ENCODE assay signal across 20 cellular contexts in genomic region chr20:34992751-34993417, GRCh38. TPM values are rescaled to one million over a fixed set of nuclear protein-coding genes. Genes with fewer than 3 reads are reported as not detected.
DNase-seq lines count a peak whose midpoint lies in the region; ATAC-seq, FAIRE-seq and TF ChIP-seq lines count a peak whose summit lies in the region.
"Had no signal": no experiment of that assay in that cellular context is flagged by ENCODE, and none has a peak within 500 bp of the region (broad histone marks: within the 10 kb centered on the region; RNA-seq: fewer than 3 reads in every experiment).

No MANE protein-coding gene starts in this region.

- CTCF ChIA-PET in HepG2 (lab: Yijun Ruan, JAX; ENCODE audit: low intra/inter-chr PET ratio, low total read pairs), result no interaction called here

- FAIRE-seq in HepG2 (lab: Jason Lieb, UNC) (no peak), kidney (lab: Jason Lieb, UNC) (no peak)
- FAIRE-seq: GM12878, GM19239 had no signal

- in situ Hi-C loops in HepG2 (cut with HindIII; ENCODE audit: extremely low pct_ligation_motif_present, low pct_unique_long_range_greater_than_20kb) (no loop called here), gastrocnemius medialis (cut with MboI; ENCODE audit: low sequenced_read_pairs in 4 of 4) (no loop called here)

- POLR2A ChIA-PET in HepG2 (lab: Yijun Ruan, JAX), result no interaction called here

- H3K4me3 ChIP-seq in HepG2 (replicated peaks in 1 of 3; ENCODE audit: insufficient read depth in 1 of 3, low read depth in 2 of 3, low read length in 3 of 3) (no peak overlapping the region), right lobe of liver (no peak overlapping the region), left ventricle myocardium inferior (no peak overlapping the region), kidney (ENCODE audit: low read length in 2 of 2) (no peak overlapping the region), gastrocnemius medialis (no peak overlapping the region)
- H3K4me3 ChIP-seq: BLaER1 treated with 17β-estradiol and CSF1 and Interleukin-3, amounts not matched to agents 10 nM and 100 nM; GM12878; HAP-1 had no signal

- no peaks in the 10 kb centered on the region for H3K9me3 ChIP-seq in HepG2 (ENCODE audit: low read length)
- no peaks in the 10 kb centered on the region for H3K9me3 ChIP-seq in right lobe of liver
- no peaks in the 10 kb centered on the region for H3K9me3 ChIP-seq in left ventricle myocardium inferior (replicated peaks)
- H3K9me3 ChIP-seq in kidney (ENCODE audit: control insufficient read depth in 1 of 2, low read length in 2 of 2), result no peaks in the 10 kb centered on the region
- H3K9me3 ChIP-seq in gastrocnemius medialis, result no peaks in the 10 kb centered on the region
- H3K9me3 ChIP-seq: BLaER1 treated with 17β-estradiol and CSF1 and Interleukin-3, amounts not matched to agents 10 nM and 100 nM; HAP-1 had no signal

- DNase-seq in HepG2 (ENCODE audit: low spot score), result no peak
- DNase-seq in right lobe of liver, result no peak
- no peak for DNase-seq in left ventricle myocardium inferior
- DNase-seq in kidney, result peak; percentile 58
- DNase-seq in gastrocnemius medialis, result no peak
- DNase-seq in SHP77 (lab: John Stamatoyannopoulos, UW), result no peak
- no peak for DNase-seq in UCSD-AML1 (lab: John Stamatoyannopoulos, UW; ENCODE audit: unreplicated experiment)
- DNase-seq in NCI-H2029 (lab: John Stamatoyannopoulos, UW), result no peak
- DNase-seq: Calu3; CD8-positive, alpha-beta T cell; DMS79 treated with DMSO at 0.1 percent for 48 hours; GF-D8 had no signal

- no peak overlapping the region for H3K4me2 ChIP-seq in HepG2 (ENCODE audit: low read depth, low read length)
- H3K4me2 ChIP-seq: BLaER1 treated with 17β-estradiol and CSF1 and Interleukin-3, amounts not matched to agents 10 nM and 100 nM had no signal

- H4K20me1 ChIP-seq in HepG2 (ENCODE audit: insufficient read depth, low read length), result no peaks in the 10 kb centered on the region

- 93% methylated on average over 20 of the region's 20 CpGs for WGBS in HepG2 (ENCODE audit: low lambda C conversion rate)
- WGBS in right lobe of liver (ENCODE audit: insufficient coverage, low coverage, low lambda C conversion rate, missing lambda C conversion rate), result 90% methylated on average over 2 of the region's 20 CpGs

- no peaks in the 10 kb centered on the region for H3K79me2 ChIP-seq in HepG2 (ENCODE audit: insufficient read depth, low read length)

- H3K27me3 ChIP-seq in HepG2 (ENCODE audit: control insufficient read depth in 1 of 2, insufficient read depth in 2 of 2, low read length in 2 of 2) (no peaks in the 10 kb centered on the region), right lobe of liver (no peaks in the 10 kb centered on the region), left ventricle myocardium inferior (ENCODE audit: low read depth) (no peaks in the 10 kb centered on the region), gastrocnemius medialis (no peaks in the 10 kb centered on the region)
- H3K27me3 ChIP-seq: BLaER1 treated with 17β-estradiol and CSF1 and Interleukin-3, amounts not matched to agents 10 nM and 100 nM had no signal

- no peak for ATAC-seq in HepG2
- no peak for ATAC-seq in right lobe of liver
- ATAC-seq in gastrocnemius medialis, result no peak
- ATAC-seq: CD8-positive, alpha-beta T cell; GM12878 had no signal

- H3K9ac ChIP-seq in HepG2 (ENCODE audit: insufficient read depth, low read depth, low read length) (no peak overlapping the region), kidney (ENCODE audit: low read length in 2 of 2) (no peak overlapping the region)
- H3K9ac ChIP-seq: BLaER1 treated with 17β-estradiol and CSF1 and Interleukin-3, amounts not matched to agents 10 nM and 100 nM had no signal

- TF ChIP-seq POLR2A in HepG2 (IDR thresholded peaks at IDR 0.05; ENCODE audit: insufficient read depth in 1 of 2, low read depth in 2 of 2, low read length in 2 of 2), result no peak
- no peak for TF ChIP-seq POLR2A in right lobe of liver (IDR thresholded peaks at IDR 0.05)
- TF ChIP-seq POLR2A in gastrocnemius medialis (IDR thresholded peaks at IDR 0.05), result no peak

- no peak overlapping the region for H2AFZ ChIP-seq in HepG2 (ENCODE audit: low read length)

- H3K27ac ChIP-seq in HepG2 (ENCODE audit: extremely low read length, insufficient read depth, low read length) (no peak overlapping the region), right lobe of liver (no peak overlapping the region), left ventricle myocardium inferior (replicated peaks) (peak overlapping the region; percentile 58), kidney (ENCODE audit: low read depth in 2 of 2, low read length in 2 of 2) (no peak overlapping the region), gastrocnemius medialis (peak overlapping the region; percentile 72 to 91 (median 81))
- H3K27ac ChIP-seq: BLaER1 treated with 17β-estradiol and CSF1 and Interleukin-3, amounts not matched to agents 10 nM and 100 nM; HL-60 had no signal

- TF ChIP-seq EP300 in HepG2 (IDR thresholded peaks at IDR 0.05; ENCODE audit: low read depth in 2 of 2, low read length in 2 of 2), result no peak
- no peak for TF ChIP-seq EP300 in HepG2 (CRISPR knock-in tag; IDR thresholded peaks at IDR 0.05; ENCODE audit: borderline replicate concordance)

- intact Hi-C loops in HepG2 (cut with micrococcal nuclease; ENCODE audit: unreplicated experiment) (no loop called here), right lobe of liver (cut with DNase I) (no loop called here), left ventricle myocardium inferior (cut with micrococcal nuclease) (no loop called here), kidney (cut with DNase I) (no loop called here), gastrocnemius medialis (cut with DNase I; ENCODE audit: low total_unique reads) (no loop called here)

- no TSS peak for BruUV-seq in HepG2 (replicated peaks; lab: Mats Ljungman, UMichigan)

- peaks cover 17% of the 10 kb centered on the region for H3K4me1 ChIP-seq in HepG2 (ENCODE audit: insufficient read depth, low read length)
- peaks cover 0 to 22% (median 0%) of the 10 kb centered on the region in 4 donors for H3K4me1 ChIP-seq in right lobe of liver
- peaks cover 88% of the 10 kb centered on the region for H3K4me1 ChIP-seq in left ventricle myocardium inferior
- peaks cover 0 to 8% of the 10 kb centered on the region in 2 donors for H3K4me1 ChIP-seq in kidney (ENCODE audit: control insufficient read depth in 1 of 2, insufficient read depth in 1 of 2, low read depth in 1 of 2, low read length in 2 of 2)
- H3K4me1 ChIP-seq in gastrocnemius medialis, result peaks cover 2 to 6% of the 10 kb centered on the region in 2 donors
- H3K4me1 ChIP-seq: BLaER1 treated with 17β-estradiol and CSF1 and Interleukin-3, amounts not matched to agents 10 nM and 100 nM; HAP-1 had no signal

- peaks cover 2 to 10% of the 10 kb centered on the region in 2 experiments; a peak in 3 of 5 replicates for H3K36me3 ChIP-seq in HepG2 (replicated peaks in 1 of 2; ENCODE audit: control insufficient read depth in 1 of 2, insufficient read depth in 2 of 2, low read length in 2 of 2)
- peaks cover 0 to 9% (median 0%) of the 10 kb centered on the region in 4 donors for H3K36me3 ChIP-seq in right lobe of liver
- H3K36me3 ChIP-seq in left ventricle myocardium inferior, result peaks cover 90% of the 10 kb centered on the region
- H3K36me3 ChIP-seq in kidney (ENCODE audit: control insufficient read depth in 1 of 2, insufficient read depth in 2 of 2, low read length in 2 of 2), result peaks cover 12 to 13% of the 10 kb centered on the region in 2 donors
- peaks cover 0 to 32% of the 10 kb centered on the region in 2 donors for H3K36me3 ChIP-seq in gastrocnemius medialis

- TF ChIP-seq RAD21 in HepG2 (CRISPR knock-in tag; IDR thresholded peaks at IDR 0.05), result no peak

- TF ChIP-seq CTCF in HepG2 (CRISPR knock-in tag; IDR thresholded peaks at IDR 0.05) (no peak), right lobe of liver (IDR thresholded peaks at IDR 0.05) (no peak), left ventricle myocardium inferior (IDR thresholded peaks at IDR 0.05; ENCODE audit: borderline replicate concordance) (no peak), kidney (IDR thresholded peaks at IDR 0.05; ENCODE audit: borderline replicate concordance, extremely low read depth, insufficient read depth) (no peak), gastrocnemius medialis (IDR thresholded peaks at IDR 0.05 in 4 of 5, conservative IDR thresholded peaks at IDR 0.05 in 1 of 5) (no peak)

RNA-seq across cellular contexts. Expression of gene MYH7B, which starts 37.2 kb away (rescaled TPM):
- total RNA-seq in HepG2 (2016; rRNA removed; fragmentation: Illumina TruSeq; extraction: Trizol) (0.18 and 0.20 TPM in 2 replicates), right lobe of liver (1 to 10 TPM in 1 of 6 experiments, under 1 TPM in 4, not detected in 1; 0.11 to 1.0 (median 0.39) TPM), left ventricle myocardium inferior (253 TPM), kidney (0.76 TPM), gastrocnemius medialis (1 to 10 TPM; 1.6 to 8.5 (median 3.3) TPM)
- total RNA-seq in HepG2 (2016; cell fraction: cytosol; rRNA removed; fragmentation: Illumina TruSeq; extraction: Trizol; ENCODE audit: low read depth), result 0.20 TPM in 1 of 2 replicates, not detected in the other
- total RNA-seq in HepG2 (2016; cell fraction: insoluble cytoplasmic fraction; rRNA removed; fragmentation: Illumina TruSeq; extraction: Trizol), result 0.19 TPM in 1 of 2 replicates, not detected in the other
- total RNA-seq in HepG2 (2016; cell fraction: membrane; rRNA removed; fragmentation: Illumina TruSeq; extraction: Trizol), result 0.14 and 0.25 TPM in 2 replicates
- total RNA-seq in HepG2 (2016; cell fraction: nucleus; rRNA removed; fragmentation: Illumina TruSeq; extraction: Trizol), result 0.50 and 0.93 TPM in 2 replicates
- polyA plus RNA-seq in HepG2 (2011; rRNA removed) (0.05 and 0.17 TPM in 2 replicates), kidney (ENCODE audit: insufficient read depth, low read depth, low replicate concordance) (3.7 TPM)
- 0.03 and 0.04 TPM in 2 replicates for polyA plus RNA-seq in HepG2 (2011; cell fraction: cytosol; rRNA removed)
- 0.80 and 0.90 TPM in 2 replicates for polyA plus RNA-seq in HepG2 (2011; cell fraction: nucleus; rRNA removed)
- 0.51 and 0.55 TPM in 2 replicates for polyA plus RNA-seq in HepG2 (2012)
- 0.02 and 0.24 TPM in 2 replicates for polyA plus RNA-seq in HepG2 (2016; cell fraction: cytosol; fragmentation: Illumina TruSeq; extraction: Trizol; ENCODE audit: low read depth)
- polyA plus RNA-seq in HepG2 (2016; cell fraction: insoluble cytoplasmic fraction; fragmentation: Illumina TruSeq; extraction: Trizol; ENCODE audit: low read depth), result 0.23 and 0.37 TPM in 2 replicates
- 0.21 and 0.32 TPM in 2 replicates for polyA plus RNA-seq in HepG2 (2016; cell fraction: membrane; fragmentation: Illumina TruSeq; extraction: Trizol; ENCODE audit: low read depth)
- 0.96 and 2.1 TPM in 2 replicates for polyA plus RNA-seq in HepG2 (2016; cell fraction: nucleus; fragmentation: Illumina TruSeq; extraction: Trizol; ENCODE audit: insufficient read depth, low read depth)
- polyA minus RNA-seq in HepG2 (2011; rRNA and poly(A)+ RNA removed; ENCODE audit: low replicate concordance), result 0.09 TPM in 1 of 2 replicates, not detected in the other
- not detected in 2 replicates for polyA minus RNA-seq in HepG2 (2011; cell fraction: cytosol; rRNA and poly(A)+ RNA removed)
- polyA minus RNA-seq in HepG2 (2011; cell fraction: nucleus; rRNA and poly(A)+ RNA removed), result 0.13 and 0.50 TPM in 2 replicates
- total RNA-seq: A172, H4, HT1080 had no signal

RNA-seq across cellular contexts. Expression of gene GSS, which starts 37.3 kb away (rescaled TPM):
- total RNA-seq in HepG2 (2016; rRNA removed; fragmentation: Illumina TruSeq; extraction: Trizol) (102 and 107 TPM in 2 replicates), right lobe of liver (10 to 100 TPM; 25.9 to 63.6 (median 31.7) TPM), left ventricle myocardium inferior (17.2 TPM), kidney (54.9 TPM), gastrocnemius medialis (10 to 100 TPM; 14.1 to 33.0 (median 23.8) TPM)
- 24.0 and 24.9 TPM in 2 replicates for total RNA-seq in HepG2 (2016; cell fraction: cytosol; rRNA removed; fragmentation: Illumina TruSeq; extraction: Trizol; ENCODE audit: low read depth)
- 101 and 108 TPM in 2 replicates for total RNA-seq in HepG2 (2016; cell fraction: insoluble cytoplasmic fraction; rRNA removed; fragmentation: Illumina TruSeq; extraction: Trizol)
- total RNA-seq in HepG2 (2016; cell fraction: membrane; rRNA removed; fragmentation: Illumina TruSeq; extraction: Trizol), result 34.7 and 36.9 TPM in 2 replicates
- total RNA-seq in HepG2 (2016; cell fraction: nucleus; rRNA removed; fragmentation: Illumina TruSeq; extraction: Trizol), result 65.3 and 66.8 TPM in 2 replicates
- polyA plus RNA-seq in HepG2 (2011; rRNA removed) (74.1 and 80.1 TPM in 2 replicates), kidney (ENCODE audit: insufficient read depth, low read depth, low replicate concordance) (71.5 TPM)
- polyA plus RNA-seq in HepG2 (2011; cell fraction: cytosol; rRNA removed), result 61.4 and 72.0 TPM in 2 replicates
- 134 and 148 TPM in 2 replicates for polyA plus RNA-seq in HepG2 (2011; cell fraction: nucleus; rRNA removed)
- polyA plus RNA-seq in HepG2 (2012), result 34.1 and 41.6 TPM in 2 replicates
- polyA plus RNA-seq in HepG2 (2016; cell fraction: cytosol; fragmentation: Illumina TruSeq; extraction: Trizol; ENCODE audit: low read depth), result 19.2 and 19.4 TPM in 2 replicates
- polyA plus RNA-seq in HepG2 (2016; cell fraction: insoluble cytoplasmic fraction; fragmentation: Illumina TruSeq; extraction: Trizol; ENCODE audit: low read depth), result 102 and 104 TPM in 2 replicates
- 24.4 and 27.0 TPM in 2 replicates for polyA plus RNA-seq in HepG2 (2016; cell fraction: membrane; fragmentation: Illumina TruSeq; extraction: Trizol; ENCODE audit: low read depth)
- polyA plus RNA-seq in HepG2 (2016; cell fraction: nucleus; fragmentation: Illumina TruSeq; extraction: Trizol; ENCODE audit: insufficient read depth, low read depth), result 106 and 116 TPM in 2 replicates
- 86.0 and 125 TPM in 2 replicates for polyA minus RNA-seq in HepG2 (2011; rRNA and poly(A)+ RNA removed; ENCODE audit: low replicate concordance)
- 23.0 and 28.1 TPM in 2 replicates for polyA minus RNA-seq in HepG2 (2011; cell fraction: cytosol; rRNA and poly(A)+ RNA removed)
- 65.4 and 67.3 TPM in 2 replicates for polyA minus RNA-seq in HepG2 (2011; cell fraction: nucleus; rRNA and poly(A)+ RNA removed)

Comparison
In these comparisons a context has a peak if more than half of its experiments do, and no peak if none do; other contexts are left out.
1. H3K27ac ChIP-seq: peak in left ventricle myocardium inferior (single experiment) and gastrocnemius medialis (4 of 4); none in HepG2 (single experiment), right lobe of liver (0 of 3) and kidney (0 of 2).
2. RNA of gene MYH7B, which starts 37.2 kb away (total RNA-seq): 253 TPM in left ventricle myocardium inferior (single experiment); 1.6 to 8.5 TPM in gastrocnemius medialis, 0.76 TPM in kidney (single experiment), 0.11 to 1.0 TPM in right lobe of liver and 0.14 to 0.93 TPM in HepG2; every median in the first group is over 10 times any median in the second.